Comparison of ENCODE assay signal across 2 cellular contexts in genomic region chr19:1471514-1472107, GRCh38.
TF ChIP-seq lines count a peak whose summit lies in the region.

No MANE protein-coding gene starts in this region.

TF ChIP-seq in K562, 482 proteins besides CTCF, POLR2A, EP300 and RAD21:
- TF ChIP-seq SMARCC2 (IDR thresholded peaks at IDR 0.05; ENCODE audit: low read depth) (no peak), MYBL2 (IDR thresholded peaks at IDR 0.05; ENCODE audit: low read depth) (no peak), MYBL2 (CRISPR knock-in tag; IDR thresholded peaks at IDR 0.05; ENCODE audit: borderline replicate concordance) (no peak), ZNF695 (CRISPR knock-in tag; IDR thresholded peaks at IDR 0.05) (no peak), MLLT1 (IDR thresholded peaks at IDR 0.05) (no peak), CREB1 (IDR thresholded peaks at IDR 0.05) (no peak), CREB1 (CRISPR knock-in tag; IDR thresholded peaks at IDR 0.05) (0 out of 2 replicates have a peak, but pooled peaks have one; percentile 15), ZBTB7A (IDR thresholded peaks at IDR 0.05; ENCODE audit: borderline replicate concordance, control insufficient read depth, low read depth, low read length) (peak; percentile 48; the same call in 1 of the 2 replicates), ZNF766 (CRISPR knock-in tag; conservative IDR thresholded peaks at IDR 0.05) (no peak), ZC3H4 (CRISPR knock-in tag; IDR thresholded peaks at IDR 0.05; ENCODE audit: borderline replicate concordance) (0 out of 2 replicates have a peak, but pooled peaks have one; percentile 43), E2F6 (IDR thresholded peaks at IDR 0.05; ENCODE audit: borderline replicate concordance in 1 of 2, extremely low read depth in 1 of 2, insufficient read depth in 1 of 2, insufficient read length in 1 of 2, low read depth in 1 of 2, low read length in 1 of 2, poor library complexity in 1 of 2, severe bottlenecking in 1 of 2) (peak in 1 of 2 experiments; percentile 8), PHB2 (IDR thresholded peaks at IDR 0.05; ENCODE audit: low read depth) (no peak), POLR2G (IDR thresholded peaks at IDR 0.05; ENCODE audit: low read depth, low read length) (peak; percentile 28), NCOA4 (IDR thresholded peaks at IDR 0.05; ENCODE audit: partially characterized antibody) (no peak), HNRNPL (IDR thresholded peaks at IDR 0.05; ENCODE audit: low read depth, low read length) (no peak), FOXJ2 (tag; IDR thresholded peaks at IDR 0.05) (no peak), RBFOX2 (IDR thresholded peaks at IDR 0.05; ENCODE audit: low read depth, low read length) (peak; percentile 19; the same call in 1 of the 2 replicates), STAT5B (CRISPR knock-in tag; IDR thresholded peaks at IDR 0.05) (no peak)

TF ChIP-seq in neural cell, 6 proteins besides CTCF, POLR2A, EP300 and RAD21:
- TF ChIP-seq REST (IDR thresholded peaks at IDR 0.05; ENCODE audit: borderline replicate concordance): no peak
- no peak for TF ChIP-seq SMC3 (conservative IDR thresholded peaks at IDR 0.05; ENCODE audit: poor library complexity)
- no peak for TF ChIP-seq POLR2AphosphoS5 (IDR thresholded peaks at IDR 0.05)
- no peak for TF ChIP-seq MXI1 (conservative IDR thresholded peaks at IDR 0.05; ENCODE audit: poor library complexity, severe bottlenecking)
- no peak for TF ChIP-seq TAF1 (IDR thresholded peaks at IDR 0.05; ENCODE audit: low read depth)
- TF ChIP-seq EZH2 (IDR thresholded peaks at IDR 0.05; ENCODE audit: borderline replicate concordance, insufficient read depth, low read length, poor library complexity, severe bottlenecking): no peak
